In genomic region chrX:107731831-107732502, GRCh38 we compare ENCODE assay signal across 8 cellular contexts. TPM values are rescaled to one million over a fixed set of nuclear protein-coding genes. Genes with fewer than 3 reads are reported as not detected.
DNase-seq lines count a peak whose midpoint lies in the region; ATAC-seq and TF ChIP-seq lines count a peak whose summit lies in the region.

No MANE protein-coding gene starts in this region.

- BruUV-seq in A673 (replicated peaks; lab: Mats Ljungman, UMichigan), result no TSS peak

- POLR2A ChIA-PET in A673 (lab: Charles Lee; ENCODE audit: low non-redundant PET), result no interaction called here

- TF ChIP-seq CTCF in GM23338 (conservative IDR thresholded peaks at IDR 0.05; ENCODE audit: low read depth in 2 of 2), result no peak
- no peak for TF ChIP-seq CTCF in fibroblast of pulmonary artery (IDR thresholded peaks at IDR 0.05; ENCODE audit: low read length, missing control alignments)
- TF ChIP-seq CTCF in osteocyte (IDR thresholded peaks at IDR 0.05), result no peak
- TF ChIP-seq CTCF in A673 (conservative IDR thresholded peaks at IDR 0.05; ENCODE audit: low read depth, low read length), result no peak

- H3K4me3 Mint-ChIP-seq in GM23338, result no peak overlapping the region
- H3K4me3 Mint-ChIP-seq in osteocyte (ENCODE audit: unreplicated experiment), result no peak overlapping the region

- intact Hi-C loops in A673 (cut with micrococcal nuclease; ENCODE audit: unreplicated experiment), result no loop called here

- H3K9me3 ChIP-seq in A673 (ENCODE audit: low read depth, low read length, poor library complexity, severe bottlenecking), result no peaks in the 10 kb centered on the region

- no peaks in the 10 kb centered on the region for H3K9me2 ChIP-seq in GM23338 (ENCODE audit: insufficient read depth)

- H3K36me3 Mint-ChIP-seq in GM23338 (ENCODE audit: low read depth) (no peaks in the 10 kb centered on the region), osteocyte (ENCODE audit: unreplicated experiment) (no peaks in the 10 kb centered on the region)

- H3K27me3 Mint-ChIP-seq in GM23338 (ENCODE audit: insufficient read depth, low read depth, poor library complexity) (peaks cover 2% of the 10 kb centered on the region), osteocyte (ENCODE audit: unreplicated experiment) (no peaks in the 10 kb centered on the region)

- H3K79me2 ChIP-seq in GM23338 (replicated peaks; ENCODE audit: insufficient read depth), result no peaks in the 10 kb centered on the region

- DNase-seq in GM23338 (ENCODE audit: low spot score), result peak; percentile 42
- peak; percentile 17 for DNase-seq in RKO (ENCODE audit: low spot score)
- DNase-seq in fibroblast of pulmonary artery (ENCODE audit: low read depth), result peak; percentile 96
- DNase-seq in osteocyte (ENCODE audit: extremely low spot score, unreplicated experiment), result peak; percentile 87
- no peak for DNase-seq in middle frontal gyrus (ENCODE audit: extremely low spot score, low spot score)
- no peak for DNase-seq in activated CD8-positive, alpha-beta memory T cell treated with anti-CD3 and anti-CD28 coated beads, Interleukin-2, amount 50 U/mL, for 48 hours
- DNase-seq in A673 (ENCODE audit: low spot score), result no peak

- H3K27me3 ChIP-seq in GM23338 (ENCODE audit: insufficient read depth) (no peaks in the 10 kb centered on the region), A673 (replicated peaks; ENCODE audit: insufficient read depth, low read depth, low read length, poor library complexity) (no peaks in the 10 kb centered on the region)

- no peak overlapping the region for H2AFZ ChIP-seq in GM23338

- peaks cover 40% of the 10 kb centered on the region for H3K4me1 Mint-ChIP-seq in GM23338
- peaks cover 65% of the 10 kb centered on the region for H3K4me1 Mint-ChIP-seq in osteocyte (ENCODE audit: unreplicated experiment)

- H3F3A ChIP-seq in GM23338 (replicated peaks; ENCODE audit: low read depth), result no peaks in the 10 kb centered on the region

- CTCF ChIA-PET in A673 (lab: Charles Lee), result no interaction called here

- H3K4me1 ChIP-seq in GM23338 (ENCODE audit: insufficient read depth) (peaks cover 29% of the 10 kb centered on the region), A673 (ENCODE audit: insufficient read depth, low read length, poor library complexity, severe bottlenecking) (peaks cover 11% of the 10 kb centered on the region)

- H3K4me2 ChIP-seq in GM23338, result peak overlapping the region; percentile 38; the same call in 1 of the 2 replicates

- H3K4me3 ChIP-seq in GM23338 (no peak overlapping the region), fibroblast of pulmonary artery (replicated peaks; ENCODE audit: low read depth, low read length) (no peak overlapping the region), A673 (ENCODE audit: low read depth, low read length, poor library complexity, severe bottlenecking) (no peak overlapping the region)

- H3K27ac Mint-ChIP-seq in GM23338, result peak overlapping the region; percentile 36; the same call in 1 of the 2 replicates
- H3K27ac Mint-ChIP-seq in osteocyte (ENCODE audit: unreplicated experiment), result peak overlapping the region; percentile 57

- H3K36me3 ChIP-seq in GM23338 (ENCODE audit: insufficient read depth) (no peaks in the 10 kb centered on the region), A673 (ENCODE audit: insufficient read depth, low read length, poor library complexity, severe bottlenecking) (no peaks in the 10 kb centered on the region)

- no peaks in the 10 kb centered on the region for H4K20me1 ChIP-seq in GM23338 (replicated peaks; ENCODE audit: insufficient read depth)

- ATAC-seq in GM23338 (peak; percentile 77), HG03457 (IDR thresholded peaks at IDR 0.05; ENCODE audit: unreplicated experiment) (no peak)

- H3K9me3 Mint-ChIP-seq in GM23338 (no peaks in the 10 kb centered on the region), osteocyte (ENCODE audit: unreplicated experiment) (no peaks in the 10 kb centered on the region)

- no peak overlapping the region for H3K27ac ChIP-seq in GM23338 (ENCODE audit: low read depth)
- no peak overlapping the region for H3K27ac ChIP-seq in A673 (ENCODE audit: low read depth, low read length, poor library complexity, severe bottlenecking)

TF ChIP-seq in GM23338, 12 proteins besides CTCF, POLR2A, EP300 and RAD21 (continues in another document):
- no peak for TF ChIP-seq ZNF331 (CRISPR knock-in tag; IDR thresholded peaks at IDR 0.05; ENCODE audit: low read depth)
- TF ChIP-seq STAT1 (IDR thresholded peaks at IDR 0.05; ENCODE audit: unreplicated experiment), result no peak
- TF ChIP-seq ZNF114 (CRISPR knock-in tag; IDR thresholded peaks at IDR 0.05), result no peak
- no peak for TF ChIP-seq ZNF462 (CRISPR knock-in tag; IDR thresholded peaks at IDR 0.05)
- no peak for TF ChIP-seq NANOG (IDR thresholded peaks at IDR 0.05; ENCODE audit: borderline replicate concordance)

RNA-seq across cellular contexts. Expression of gene TSC22D3, which starts 43.6 kb away (rescaled TPM):
- total RNA-seq in GM23338 (2014; rRNA removed; shearing (Covaris generic)), result 10.9 and 20.0 TPM in 2 replicates
- polyA plus RNA-seq in GM23338 (2016; fragmentation: Nextera tagmentation; extraction: Ambion mirVana), result 10.2 and 12.6 TPM in 2 replicates
- total RNA-seq in osteocyte, result 187 and 212 TPM in 2 replicates
- total RNA-seq in A673 (2021), result 10.6 and 11.1 TPM in 2 replicates

RNA-seq across cellular contexts. Expression of gene NCBP2L, which starts 45.6 kb away (rescaled TPM):
- total RNA-seq in GM23338 (2014; rRNA removed; shearing (Covaris generic)), result not detected in 2 replicates
- polyA plus RNA-seq in GM23338 (2016; fragmentation: Nextera tagmentation; extraction: Ambion mirVana), result not detected in 2 replicates
- total RNA-seq in osteocyte, result not detected in 2 replicates
- total RNA-seq in A673 (2021), result not detected in 2 replicates

Comparison
In these comparisons a context has a peak if more than half of its experiments do, and no peak if none do; other contexts are left out.
1. DNase-seq: peak in GM23338 (single experiment), RKO (single experiment), fibroblast of pulmonary artery (single experiment) and osteocyte (single experiment); none in middle frontal gyrus (single experiment), activated CD8-positive, alpha-beta memory T cell treated with anti-CD3 and anti-CD28 coated beads, Interleukin-2, amount 50 U/mL, for 48 hours (single experiment) and A673 (single experiment).